1 cellular context compared by ENCODE assay signal in genomic region chr1:183185941-183186490, GRCh38.
TF ChIP-seq lines count a peak whose summit lies in the region.

Gene LAMC2, plus strand, starts transcription at chr1:183186264. Its CDS starts 89 bp downstream, at chr1:183186353.

TF ChIP-seq in WTC11, 78 proteins besides CTCF, POLR2A, EP300 and RAD21 (continued from another document and continues in another):
- no peak for TF ChIP-seq AR (CRISPR knock-in tag; IDR thresholded peaks at IDR 0.05)
- no peak for TF ChIP-seq E2F1 (CRISPR knock-in tag; IDR thresholded peaks at IDR 0.05)
- TF ChIP-seq JUN (CRISPR knock-in tag; IDR thresholded peaks at IDR 0.05) = no peak
- no peak for TF ChIP-seq ZNF671 (CRISPR knock-in tag; IDR thresholded peaks at IDR 0.05)
- TF ChIP-seq ATF6 (CRISPR knock-in tag; IDR thresholded peaks at IDR 0.05) = no peak
- no peak for TF ChIP-seq ELF4 (CRISPR knock-in tag; IDR thresholded peaks at IDR 0.05; ENCODE audit: low read depth)
- 0 out of 2 replicates have a peak, but pooled peaks have one; percentile 57 for TF ChIP-seq ZNF219 (CRISPR knock-in tag; IDR thresholded peaks at IDR 0.05; ENCODE audit: borderline replicate concordance)
- TF ChIP-seq NR3C1 (CRISPR knock-in tag; conservative IDR thresholded peaks at IDR 0.05; ENCODE audit: low read depth) = no peak
- TF ChIP-seq ARID4B (CRISPR knock-in tag; IDR thresholded peaks at IDR 0.05; ENCODE audit: borderline replicate concordance) = 0 out of 2 replicates have a peak, but pooled peaks have one; percentile 71
- TF ChIP-seq ERG (CRISPR knock-in tag; IDR thresholded peaks at IDR 0.05) = no peak
- no peak for TF ChIP-seq ZNF281 (CRISPR knock-in tag; IDR thresholded peaks at IDR 0.05)
- no peak for TF ChIP-seq NR2C2 (CRISPR knock-in tag; IDR thresholded peaks at IDR 0.05)
- TF ChIP-seq E2F4 (CRISPR knock-in tag; IDR thresholded peaks at IDR 0.05; ENCODE audit: borderline replicate concordance, low read depth) = no peak
- no peak for TF ChIP-seq MLX (CRISPR knock-in tag; IDR thresholded peaks at IDR 0.05)
- TF ChIP-seq NFE2L1 (CRISPR knock-in tag; IDR thresholded peaks at IDR 0.05) = no peak
- TF ChIP-seq HMGA2 (CRISPR knock-in tag; IDR thresholded peaks at IDR 0.05) = no peak
- TF ChIP-seq GTF2I (CRISPR knock-in tag; conservative IDR thresholded peaks at IDR 0.05) = no peak
- no peak for TF ChIP-seq KAT7 (CRISPR knock-in tag; IDR thresholded peaks at IDR 0.05; ENCODE audit: borderline replicate concordance)
- no peak for TF ChIP-seq ETV6 (CRISPR knock-in tag; IDR thresholded peaks at IDR 0.05)
- peak; percentile 57; the same call in 1 of the 2 replicates for TF ChIP-seq E2F5 (CRISPR knock-in tag; IDR thresholded peaks at IDR 0.05)
- TF ChIP-seq GABPB1 (CRISPR knock-in tag; IDR thresholded peaks at IDR 0.05) = no peak
- TF ChIP-seq PREB (CRISPR knock-in tag; IDR thresholded peaks at IDR 0.05; ENCODE audit: borderline replicate concordance) = no peak
- TF ChIP-seq ZNF532 (CRISPR knock-in tag; IDR thresholded peaks at IDR 0.05; ENCODE audit: borderline replicate concordance) = no peak
- no peak for TF ChIP-seq ZNF317 (CRISPR knock-in tag; IDR thresholded peaks at IDR 0.05; ENCODE audit: borderline replicate concordance, low read depth)
- TF ChIP-seq TP53 (CRISPR knock-in tag; IDR thresholded peaks at IDR 0.05) = no peak
- TF ChIP-seq TEAD4 (CRISPR knock-in tag; IDR thresholded peaks at IDR 0.05) = peak; percentile 63; the same call in 1 of the 2 replicates
- no peak for TF ChIP-seq IRF1 (CRISPR knock-in tag; IDR thresholded peaks at IDR 0.05)
- TF ChIP-seq ZNF396 (CRISPR knock-in tag; IDR thresholded peaks at IDR 0.05; ENCODE audit: borderline replicate concordance) = no peak
- TF ChIP-seq PRRX2 (CRISPR knock-in tag; IDR thresholded peaks at IDR 0.05) = no peak
